Comparison of ENCODE assay signal across 38 cellular contexts in the genomic region with DNA sequence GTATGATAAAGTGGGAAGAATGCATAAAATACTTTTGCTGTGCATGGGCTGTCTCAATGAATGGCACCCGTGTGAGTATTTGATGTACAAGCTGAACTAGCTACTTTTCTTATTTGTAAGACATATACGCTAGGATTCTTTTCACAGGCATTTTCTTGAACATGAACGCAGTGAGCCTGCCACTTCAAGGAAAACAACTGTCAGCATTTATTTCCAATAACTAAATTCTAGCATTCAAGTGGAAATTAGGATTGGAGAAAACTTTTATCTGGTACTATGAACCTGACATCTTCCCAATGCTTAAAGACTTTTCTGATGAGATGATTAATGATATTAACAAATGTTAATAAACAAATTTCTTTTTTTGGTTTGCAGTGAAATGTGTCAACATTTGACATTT.
"Had no signal": no experiment of that assay in that cellular context is flagged by ENCODE, and none has a peak within 500 bp of the region (broad histone marks: within the 10 kb centered on the region; RNA-seq: fewer than 3 reads in every experiment).

No MANE protein-coding gene starts in this region.

- H3K4me3 Mint-ChIP-seq: activated naive CD4-positive, alpha-beta T cell treated with anti-CD3 and anti-CD28 coated beads for 36 hours; activated naive CD4-positive, alpha-beta T cell treated with anti-CD3 and anti-CD28 coated beads, Interleukin-2, amount 10 ng/mL, durations not matched to agents 7 days and 5 days; activated naive CD4-positive, alpha-beta T cell treated with anti-CD3 and anti-CD28 coated beads, Interleukin-2, amount 50 U/mL, for 24 hours; activated naive CD8-positive, alpha-beta T cell; activated naive CD8-positive, alpha-beta T cell treated with anti-CD3 and anti-CD28 coated beads for 36 hours; activated naive CD8-positive, alpha-beta T cell treated with anti-CD3 and anti-CD28 coated beads, Interleukin-2, amount 10 ng/mL, durations not matched to agents 7 days and 5 days; activated naive CD8-positive, alpha-beta T cell treated with anti-CD3 and anti-CD28 coated beads, Interleukin-2, amount 50 U/mL, for 24 hours; activated T-cell treated with anti-CD3 and anti-CD28 coated beads, Interleukin-2, amount 50 U/mL, for 24 hours; activated T-cell treated with anti-CD3 and anti-CD28 coated beads, Interleukin-2, amount 50 U/mL, for 4 hours; activated T-cell treated with anti-CD3 and anti-CD28 coated beads, Interleukin-2, amount 50 U/mL, for 72 hours; activated T-helper 1 cell treated with anti-CD3 and anti-CD28 coated beads, Interleukin-12 subunit alpha, Interleukin-12 subunit beta, Interleukin-2, Interleukin-4 antibody, amounts not matched to agents 30 ng/mL and 10 ng/mL and 1 ng/mL, durations not matched to agents 14 hours and 24 hours and 36 hours; activated T-helper 17 cell treated with anti-CD3 and anti-CD28 coated beads, Interleukin-2, amount 50 U/mL, for 72 hours; brain; central memory CD8-positive, alpha-beta T cell had no signal

- H3K9me3 ChIP-seq: adrenal gland, ascending aorta, body of pancreas, breast epithelium had no signal

- H3K4me1 Mint-ChIP-seq: activated naive CD4-positive, alpha-beta T cell treated with anti-CD3 and anti-CD28 coated beads, Interleukin-2, amount 10 ng/mL, durations not matched to agents 7 days and 5 days; activated naive CD4-positive, alpha-beta T cell treated with anti-CD3 and anti-CD28 coated beads, Interleukin-2, amount 50 U/mL, for 24 hours; activated naive CD8-positive, alpha-beta T cell treated with anti-CD3 and anti-CD28 coated beads for 36 hours; activated naive CD8-positive, alpha-beta T cell treated with anti-CD3 and anti-CD28 coated beads, Interleukin-2, amount 10 ng/mL, durations not matched to agents 7 days and 5 days; activated naive CD8-positive, alpha-beta T cell treated with anti-CD3 and anti-CD28 coated beads, Interleukin-2, amount 50 U/mL, for 24 hours; activated T-helper 17 cell treated with anti-CD3 and anti-CD28 coated beads, Interleukin-2, amount 50 U/mL, for 72 hours; brain; central memory CD8-positive, alpha-beta T cell had no signal

- H3K27me3 ChIP-seq: adrenal gland, ascending aorta, body of pancreas, brain microvascular endothelial cell, breast epithelium, cardiac muscle cell had no signal

- H3K27ac Mint-ChIP-seq: activated naive CD4-positive, alpha-beta T cell treated with anti-CD3 and anti-CD28 coated beads for 36 hours; activated naive CD4-positive, alpha-beta T cell treated with anti-CD3 and anti-CD28 coated beads, Interleukin-2, amount 10 ng/mL, durations not matched to agents 7 days and 5 days; activated naive CD4-positive, alpha-beta T cell treated with anti-CD3 and anti-CD28 coated beads, Interleukin-2, amount 50 U/mL, for 24 hours; activated naive CD4-positive, alpha-beta T cell treated with anti-CD3 and anti-CD28 coated beads, Interleukin-2, amount 50 U/mL, for 72 hours; activated naive CD8-positive, alpha-beta T cell; activated naive CD8-positive, alpha-beta T cell treated with anti-CD3 and anti-CD28 coated beads for 36 hours; activated naive CD8-positive, alpha-beta T cell treated with anti-CD3 and anti-CD28 coated beads, Interleukin-2, amount 10 ng/mL, durations not matched to agents 7 days and 5 days; activated naive CD8-positive, alpha-beta T cell treated with anti-CD3 and anti-CD28 coated beads, Interleukin-2, amount 50 U/mL, for 24 hours; activated T-cell treated with anti-CD3 and anti-CD28 coated beads, Interleukin-2, amount 50 U/mL, for 24 hours; activated T-cell treated with anti-CD3 and anti-CD28 coated beads, Interleukin-2, amount 50 U/mL, for 72 hours; activated T-helper 1 cell treated with anti-CD3 and anti-CD28 coated beads, Interleukin-12 subunit alpha, Interleukin-12 subunit beta, Interleukin-2, Interleukin-4 antibody, amounts not matched to agents 30 ng/mL and 10 ng/mL and 1 ng/mL, durations not matched to agents 14 hours and 24 hours and 36 hours; activated T-helper 17 cell treated with anti-CD3 and anti-CD28 coated beads, Interleukin-2, amount 50 U/mL, for 72 hours; activated T-helper 2 cell treated with anti-CD3 and anti-CD28 coated beads, Interferon-gamma antibody, Interleukin-2, Interleukin-4, amounts not matched to agents 10 μg/mL and 5 μg/mL and 100 μg/mL, durations not matched to agents 14 hours and 24 hours and 36 hours; brain had no signal

- H3K4me1 ChIP-seq: adrenal gland, ascending aorta, body of pancreas, breast epithelium had no signal

- H3K27ac ChIP-seq: adrenal gland, ascending aorta, body of pancreas, brain microvascular endothelial cell, breast epithelium, cardiac muscle cell had no signal

- H3K27me3 Mint-ChIP-seq: activated naive CD4-positive, alpha-beta T cell treated with anti-CD3 and anti-CD28 coated beads, Interleukin-2, amount 10 ng/mL, durations not matched to agents 7 days and 5 days; activated naive CD4-positive, alpha-beta T cell treated with anti-CD3 and anti-CD28 coated beads, Interleukin-2, amount 50 U/mL, for 24 hours; activated naive CD8-positive, alpha-beta T cell; activated naive CD8-positive, alpha-beta T cell treated with anti-CD3 and anti-CD28 coated beads for 36 hours; activated naive CD8-positive, alpha-beta T cell treated with anti-CD3 and anti-CD28 coated beads, Interleukin-2, amount 10 ng/mL, durations not matched to agents 7 days and 5 days; activated naive CD8-positive, alpha-beta T cell treated with anti-CD3 and anti-CD28 coated beads, Interleukin-2, amount 50 U/mL, for 24 hours; activated T-cell treated with anti-CD3 and anti-CD28 coated beads, Interleukin-2, amount 50 U/mL, for 24 hours; activated T-helper 17 cell treated with anti-CD3 and anti-CD28 coated beads, Interleukin-2, amount 50 U/mL, for 72 hours; brain; central memory CD8-positive, alpha-beta T cell had no signal

- DNase-seq: activated effector memory CD4-positive, alpha-beta T cell treated with anti-CD3 and anti-CD28 coated beads, Interleukin-2, amount 50 U/mL, for 16 hours; activated effector memory CD4-positive, alpha-beta T cell treated with Interleukin-2 at 50 U/mL for 16 hours; activated gamma-delta T cell; activated gamma-delta T cell treated with Interleukin-2 at 50 U/mL for 16 hours; activated naive CD4-positive, alpha-beta T cell; activated naive CD4-positive, alpha-beta T cell treated with anti-CD3 and anti-CD28 coated beads for 36 hours; activated naive CD4-positive, alpha-beta T cell treated with anti-CD3 and anti-CD28 coated beads, Interleukin-2, amount 10 ng/mL, durations not matched to agents 7 days and 5 days; activated naive CD4-positive, alpha-beta T cell treated with anti-CD3 and anti-CD28 coated beads, Interleukin-2, amount 50 U/mL, for 16 hours; activated naive CD4-positive, alpha-beta T cell treated with Interleukin-2 at 50 U/mL for 16 hours; activated naive CD8-positive, alpha-beta T cell treated with anti-CD3 and anti-CD28 coated beads for 36 hours; activated naive CD8-positive, alpha-beta T cell treated with anti-CD3 and anti-CD28 coated beads, Interleukin-2, amount 10 ng/mL, durations not matched to agents 7 days and 5 days; activated naive CD8-positive, alpha-beta T cell treated with anti-CD3 and anti-CD28 coated beads, Interleukin-2, amount 50 U/mL, for 24 hours; activated T-cell treated with anti-CD3 and anti-CD28 coated beads, Interleukin-2, amount 50 U/mL, for 1 hour; activated T-cell treated with anti-CD3 and anti-CD28 coated beads, Interleukin-2, amount 50 U/mL, for 24 hours; activated T-cell treated with anti-CD3 and anti-CD28 coated beads, Interleukin-2, amount 50 U/mL, for 4 hours; activated T-cell treated with anti-CD3 and anti-CD28 coated beads, Interleukin-2, amount 50 U/mL, for 72 hours; adrenal gland; amniotic stem cell; amygdala; anterior cingulate cortex; aorta; body of pancreas; brain microvascular endothelial cell; caudate nucleus; central memory CD4-positive, alpha-beta T cell; cerebellar nuclear complex had no signal

- H3K4me3 ChIP-seq: adrenal gland, ascending aorta, body of pancreas, breast epithelium, cardiac muscle cell had no signal

- H3K9me3 Mint-ChIP-seq: activated naive CD4-positive, alpha-beta T cell treated with anti-CD3 and anti-CD28 coated beads for 36 hours; activated naive CD4-positive, alpha-beta T cell treated with anti-CD3 and anti-CD28 coated beads, Interleukin-2, amount 10 ng/mL, durations not matched to agents 7 days and 5 days; activated naive CD4-positive, alpha-beta T cell treated with anti-CD3 and anti-CD28 coated beads, Interleukin-2, amount 50 U/mL, for 24 hours; activated naive CD4-positive, alpha-beta T cell treated with anti-CD3 and anti-CD28 coated beads, Interleukin-2, amount 50 U/mL, for 72 hours; activated naive CD8-positive, alpha-beta T cell treated with anti-CD3 and anti-CD28 coated beads for 36 hours; activated naive CD8-positive, alpha-beta T cell treated with anti-CD3 and anti-CD28 coated beads, Interleukin-2, amount 10 ng/mL, durations not matched to agents 7 days and 5 days; activated naive CD8-positive, alpha-beta T cell treated with anti-CD3 and anti-CD28 coated beads, Interleukin-2, amount 50 U/mL, for 24 hours; activated T-cell treated with anti-CD3 and anti-CD28 coated beads, Interleukin-2, amount 50 U/mL, for 24 hours; activated T-cell treated with anti-CD3 and anti-CD28 coated beads, Interleukin-2, amount 50 U/mL, for 4 hours; activated T-cell treated with anti-CD3 and anti-CD28 coated beads, Interleukin-2, amount 50 U/mL, for 72 hours; activated T-helper 1 cell treated with anti-CD3 and anti-CD28 coated beads, Interleukin-12 subunit alpha, Interleukin-12 subunit beta, Interleukin-2, Interleukin-4 antibody, amounts not matched to agents 30 ng/mL and 10 ng/mL and 1 ng/mL, durations not matched to agents 14 hours and 24 hours and 36 hours; activated T-helper 17 cell treated with anti-CD3 and anti-CD28 coated beads, Interleukin-2, amount 50 U/mL, for 72 hours; activated T-helper 2 cell treated with anti-CD3 and anti-CD28 coated beads, Interferon-gamma antibody, Interleukin-2, Interleukin-4, amounts not matched to agents 10 μg/mL and 5 μg/mL and 100 μg/mL, durations not matched to agents 14 hours and 24 hours and 36 hours; brain; central memory CD8-positive, alpha-beta T cell had no signal

- FAIRE-seq: bronchial epithelial cell had no signal

- ATAC-seq: activated naive CD4-positive, alpha-beta T cell treated with anti-CD3 and anti-CD28 coated beads, Interleukin-2, amount 50 U/mL, for 72 hours; activated naive CD8-positive, alpha-beta T cell treated with anti-CD3 and anti-CD28 coated beads, Interleukin-2, amount 50 U/mL, for 24 hours; activated T-cell treated with anti-CD3 and anti-CD28 coated beads, Interleukin-2, amount 50 U/mL, for 4 hours; activated T-cell treated with anti-CD3 and anti-CD28 coated beads, Interleukin-2, amount 50 U/mL, for 72 hours; activated T-helper 17 cell treated with anti-CD3 and anti-CD28 coated beads, Interleukin-2, amount 50 U/mL, for 72 hours; body of pancreas had no signal
